ENCODE assay signal across 8 cellular contexts in the genomic region with DNA sequence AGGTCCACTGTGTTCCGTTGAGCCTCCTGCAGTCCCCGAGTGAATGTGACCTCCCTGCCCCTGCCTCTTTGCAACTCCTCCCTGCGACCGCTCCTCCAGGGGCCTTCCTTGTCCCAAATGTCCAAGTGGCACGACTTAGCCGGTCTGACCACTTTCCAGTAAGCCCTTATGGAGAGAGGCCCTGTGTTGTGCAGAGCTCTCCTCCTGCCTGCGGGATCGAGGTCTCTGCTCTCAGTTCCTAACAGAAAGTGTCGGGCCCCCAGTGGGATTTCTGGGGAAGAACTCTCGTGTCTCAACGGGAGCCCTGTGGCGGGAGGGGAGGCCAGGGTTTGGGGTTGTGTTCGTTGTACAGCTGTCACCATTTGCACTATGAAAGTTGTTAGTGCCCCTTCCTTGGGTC.
DNase-seq lines count a peak whose midpoint lies in the region; ATAC-seq and TF ChIP-seq lines count a peak whose summit lies in the region.

No MANE protein-coding gene starts in this region.

- peak overlapping the region; percentile 85 for H3K4me3 Mint-ChIP-seq in natural killer cell treated with Interleukin-12 subunit alpha and Interleukin-12 subunit beta and Interleukin-15 and Interleukin-18, amount 100 ng/mL, for 72 hours

- H3K27me3 ChIP-seq in AG04450 (ENCODE audit: control insufficient read depth, insufficient read depth, low read length) (no peaks in the 10 kb centered on the region), dorsolateral prefrontal cortex (no peaks in the 10 kb centered on the region)

- no peaks in the 10 kb centered on the region for H3K27me3 Mint-ChIP-seq in natural killer cell treated with Interleukin-12 subunit alpha and Interleukin-12 subunit beta and Interleukin-15 and Interleukin-18, amount 100 ng/mL, for 72 hours

- no peak for ATAC-seq in natural killer cell treated with Interleukin-12 subunit alpha and Interleukin-12 subunit beta and Interleukin-15 and Interleukin-18, amount 100 ng/mL, for 72 hours
- ATAC-seq in HG03139 (IDR thresholded peaks at IDR 0.05; ENCODE audit: unreplicated experiment) (no peak), GM18907 (IDR thresholded peaks at IDR 0.05; ENCODE audit: unreplicated experiment) (no peak)

- H3K9me3 ChIP-seq in AG04450 (ENCODE audit: control insufficient read depth, insufficient read depth, low read length) (peaks cover 4% of the 10 kb centered on the region; the same call in 1 of the 2 replicates), KOPT-K1 (ENCODE audit: insufficient read depth, low read length, poor library complexity, severe bottlenecking) (no peaks in the 10 kb centered on the region)

- intact Hi-C loops in dorsolateral prefrontal cortex (cut with DNase I): no loop called here

- peak overlapping the region; percentile 46 to 61 for H3K27ac Mint-ChIP-seq in natural killer cell treated with Interleukin-12 subunit alpha and Interleukin-12 subunit beta and Interleukin-15 and Interleukin-18, amount 100 ng/mL, for 72 hours

- TF ChIP-seq CTCF in AG04450 (IDR thresholded peaks at IDR 0.05; ENCODE audit: low read depth, low read length): no peak
- TF ChIP-seq CTCF in dorsolateral prefrontal cortex (IDR thresholded peaks at IDR 0.05 in 54 of 56, conservative IDR thresholded peaks at IDR 0.05 in 2 of 56; ENCODE audit: low read depth in 1 of 56, partially characterized antibody in 56 of 56): no peak

- POLR2A ChIA-PET in AG04450 (lab: Yijun Ruan, JAX): interaction anchor here (0.8 to 2.6 kb wide), 13 partner anchors 15 to 102 kb away, joined by 3 to 15 read pairs (median 4); no protein-coding TSS in a partner anchor

- peak overlapping the region; percentile 91 for H3K27ac ChIP-seq in AG04450 (ENCODE audit: low read depth, low read length)
- H3K27ac ChIP-seq in KOPT-K1 (ENCODE audit: low read depth, low read length, poor library complexity, severe bottlenecking): peak overlapping the region; percentile 4
- peak overlapping the region in 39 of 59 donors; percentile 23 to 96 (median 89) for H3K27ac ChIP-seq in dorsolateral prefrontal cortex

- H3K9me3 Mint-ChIP-seq in natural killer cell treated with Interleukin-12 subunit alpha and Interleukin-12 subunit beta and Interleukin-15 and Interleukin-18, amount 100 ng/mL, for 72 hours: no peaks in the 10 kb centered on the region

- H3K4me1 Mint-ChIP-seq in natural killer cell treated with Interleukin-12 subunit alpha and Interleukin-12 subunit beta and Interleukin-15 and Interleukin-18, amount 100 ng/mL, for 72 hours (ENCODE audit: low read depth in 2 of 2): peaks cover 32 to 44% of the 10 kb centered on the region in 2 donors

- peak overlapping the region; percentile 91 for H3K4me3 ChIP-seq in AG04450 (ENCODE audit: low read depth, low read length)
- peak overlapping the region in 56 of 59 donors; percentile 49 to 85 (median 75) for H3K4me3 ChIP-seq in dorsolateral prefrontal cortex

- CTCF ChIA-PET in AG04450 (lab: Charles Lee): interaction anchor here (0.7 to 2.4 kb wide), 2 partner anchors 44 to 55 kb away, joined by 4 to 6 read pairs; no protein-coding TSS in a partner anchor

- DNase-seq in AG04450 (ENCODE audit: low read depth, low spot score) (no peak), dorsolateral prefrontal cortex (no peak), NOMO-1 treated with DMSO at 0.1 percent for 48 hours (lab: John Stamatoyannopoulos, UW; ENCODE audit: unreplicated experiment) (no peak), NCI-H524 (lab: John Stamatoyannopoulos, UW) (no peak)
- no peak for DNase-seq in natural killer cell treated with Interleukin-12 subunit alpha and Interleukin-12 subunit beta and Interleukin-15 and Interleukin-18, amount 100 ng/mL, for 72 hours (ENCODE audit: low spot score)

- no peaks in the 10 kb centered on the region for H3K36me3 ChIP-seq in KOPT-K1 (ENCODE audit: insufficient read depth, low read length)

- no peaks in the 10 kb centered on the region for H3K36me3 Mint-ChIP-seq in natural killer cell treated with Interleukin-12 subunit alpha and Interleukin-12 subunit beta and Interleukin-15 and Interleukin-18, amount 100 ng/mL, for 72 hours

Comparison
In these comparisons a context has a peak if more than half of its experiments do, and no peak if none do; other contexts are left out.
1. H3K27ac ChIP-seq: peak in every context shown above with its lines; median percentile 91 in AG04450; 89 in dorsolateral prefrontal cortex; 4 in KOPT-K1.